Comparison of ENCODE assay signal across 4 cellular contexts in genomic region chr22:47570851-47571250, GRCh38.
"Had no signal": no experiment of that assay in that cellular context is flagged by ENCODE, and none has a peak within 500 bp of the region (broad histone marks: within the 10 kb centered on the region; RNA-seq: fewer than 3 reads in every experiment).

No MANE protein-coding gene starts in this region.

- ATAC-seq: GM23338 had no signal

- H3K4me1 Mint-ChIP-seq: GM23338, H9, IgD-negative memory B cell had no signal

- H3K27me3 Mint-ChIP-seq: IgD-negative memory B cell had no signal

- DNase-seq: H9, HCEC 1CT had no signal

- H3K4me3 Mint-ChIP-seq: GM23338, H9 had no signal

- H3K36me3 Mint-ChIP-seq: IgD-negative memory B cell had no signal

- H3K4me3 ChIP-seq: GM23338 had no signal

- H3K9me3 Mint-ChIP-seq: IgD-negative memory B cell had no signal

- H3K27ac Mint-ChIP-seq: GM23338, H9, IgD-negative memory B cell had no signal
